ENCODE assay signal across 18 cellular contexts in genomic region chrX:129006491-129006890, GRCh38.
A peak's percentile ranks its signal among the peaks of the same experiment; 100 is the strongest.
DNase-seq lines count a peak whose midpoint lies in the region; ATAC-seq and TF ChIP-seq lines count a peak whose summit lies in the region.
"Had no signal": no experiment of that assay in that cellular context is flagged by ENCODE, and none has a peak within 500 bp of the region (broad histone marks: within the 10 kb centered on the region; RNA-seq: fewer than 3 reads in every experiment).

No MANE protein-coding gene starts in this region.

- intact Hi-C loops in sciatic nerve (cut with DNase I) = no loop called here
- intact Hi-C loops in left lung (cut with DNase I) = no loop called here

- ATAC-seq in sciatic nerve (no peak), GM18502 (IDR thresholded peaks at IDR 0.05; ENCODE audit: poor library complexity, unreplicated experiment) (no peak), left lung (no peak)
- ATAC-seq: K562, T-helper 17 cell had no signal

- TF ChIP-seq CTCF in glutamatergic neuron (IDR thresholded peaks at IDR 0.05; ENCODE audit: partially characterized antibody, unreplicated experiment) (no peak), left lung (IDR thresholded peaks at IDR 0.05) (no peak)

- H3K9me3 ChIP-seq in left lung = no peaks in the 10 kb centered on the region

- DNase-seq in D341Med (ENCODE audit: low spot score) (peak; percentile 59), NCI-H146 treated with DMSO at 0.1 percent for 48 hours (lab: John Stamatoyannopoulos, UW; ENCODE audit: unreplicated experiment) (peak; percentile 20), NCI-H524 (lab: John Stamatoyannopoulos, UW) (peak; percentile 77 to 82), glutamatergic neuron (no peak), sciatic nerve (ENCODE audit: low spot score) (no peak), COLO668 (lab: John Stamatoyannopoulos, UW; ENCODE audit: unreplicated experiment) (no peak), left lung (no peak)
- DNase-seq: C1 segment of cervical spinal cord; DMS53; H9; NCI-H187 treated with DMSO at 0.1 percent for 48 hours; NCI-H510A treated with DMSO at 0.1 percent for 48 hours; NK-92 treated with Interleukin-12 subunit alpha and Interleukin-12 subunit beta, amount 100 ng/mL, for 24 hours; OCI-M1; SIG-M5; T-helper 17 cell had no signal

- no peaks in the 10 kb centered on the region for H3K9me3 Mint-ChIP-seq in glutamatergic neuron (ENCODE audit: unreplicated experiment)

- H3K27me3 ChIP-seq in left lung = no peaks in the 10 kb centered on the region

- peak overlapping the region; percentile 82 for H3K27ac Mint-ChIP-seq in glutamatergic neuron (ENCODE audit: unreplicated experiment)
- H3K27ac Mint-ChIP-seq: T-helper 17 cell had no signal

- no peaks in the 10 kb centered on the region for H3K4me1 ChIP-seq in left lung

- no peaks in the 10 kb centered on the region for H3K36me3 ChIP-seq in left lung

- H3K27ac ChIP-seq in left lung = no peak overlapping the region

- peaks cover 12% of the 10 kb centered on the region for H3K4me1 Mint-ChIP-seq in glutamatergic neuron (ENCODE audit: low read depth, unreplicated experiment)
- H3K4me1 Mint-ChIP-seq: T-helper 17 cell had no signal

- H3K36me3 Mint-ChIP-seq in glutamatergic neuron (ENCODE audit: unreplicated experiment) = no peaks in the 10 kb centered on the region

- no peak overlapping the region for H3K4me3 Mint-ChIP-seq in glutamatergic neuron (ENCODE audit: unreplicated experiment)
- H3K4me3 Mint-ChIP-seq: H9, T-helper 17 cell had no signal

- H3K27me3 Mint-ChIP-seq in glutamatergic neuron (ENCODE audit: unreplicated experiment) = no peaks in the 10 kb centered on the region
- H3K27me3 Mint-ChIP-seq: T-helper 17 cell had no signal

- no peak overlapping the region for H3K4me3 ChIP-seq in left lung
- H3K4me3 ChIP-seq: K562 had no signal

Comparison
In these comparisons a context has a peak if more than half of its experiments do, and no peak if none do; other contexts are left out.
1. DNase-seq: peak in D341Med (single experiment), NCI-H146 treated with DMSO at 0.1 percent for 48 hours (single experiment) and NCI-H524 (2 of 2); none in glutamatergic neuron (single experiment), sciatic nerve (single experiment), COLO668 (single experiment) and left lung (0 of 2).